In genomic region chr15:92117301-92117731, GRCh38 we compare ENCODE assay signal across 1 cellular context.
TF ChIP-seq lines count a peak whose summit lies in the region.

No MANE protein-coding gene starts in this region.

TF ChIP-seq in SK-N-SH treated with all-trans-retinoic acid at 6 μM for 48 hours, 23 proteins besides CTCF, POLR2A, EP300 and RAD21 (continued from another document):
- TF ChIP-seq PATZ1 (CRISPR knock-in tag; IDR thresholded peaks at IDR 0.05; ENCODE audit: borderline replicate concordance) = no peak
- no peak for TF ChIP-seq TCF4 (CRISPR knock-in tag; IDR thresholded peaks at IDR 0.05; ENCODE audit: borderline replicate concordance)
- TF ChIP-seq TOX (CRISPR knock-in tag; IDR thresholded peaks at IDR 0.05; ENCODE audit: borderline replicate concordance) = no peak
- no peak for TF ChIP-seq CSDC2 (CRISPR knock-in tag; IDR thresholded peaks at IDR 0.05)
